In genomic region chr6:166019214-166019613, GRCh38 we compare ENCODE assay signal across 27 cellular contexts.
"Had no signal": no experiment of that assay in that cellular context is flagged by ENCODE, and none has a peak within 500 bp of the region (broad histone marks: within the 10 kb centered on the region; RNA-seq: fewer than 3 reads in every experiment).

No MANE protein-coding gene starts in this region.

- H3K4me3 ChIP-seq: coronary artery, dorsolateral prefrontal cortex, gastroesophageal sphincter had no signal

- H3K27ac ChIP-seq: brain microvascular endothelial cell, coronary artery, dorsolateral prefrontal cortex, gastroesophageal sphincter, WERI-Rb-1 had no signal

- DNase-seq: activated B cell treated with CpG ODN at 0.5 μM for 24 hours; activated CD4-positive, alpha-beta memory T cell treated with anti-CD3 and anti-CD28 coated beads, Interleukin-2, amount 10 ng/mL, durations not matched to agents 7 days and 5 days; activated CD4-positive, alpha-beta T cell treated with anti-CD3 and anti-CD28 coated beads for 48 hours; activated CD4-positive, alpha-beta T cell treated with anti-CD3 and anti-CD28 coated beads, Interleukin-2, amount 50 U/mL, for 4 hours; activated effector memory CD4-positive, alpha-beta T cell treated with Interleukin-2 at 50 U/mL for 16 hours; activated gamma-delta T cell treated with Interleukin-2 at 50 U/mL for 16 hours; activated naive CD4-positive, alpha-beta T cell treated with anti-CD3 and anti-CD28 coated beads, Interleukin-2, amount 50 U/mL, for 16 hours; activated naive CD4-positive, alpha-beta T cell treated with Interleukin-2 at 50 U/mL for 16 hours; activated T-cell treated with anti-CD3 and anti-CD28 coated beads, Interleukin-2, amount 50 U/mL, for 4 hours; amniotic stem cell; anterior cingulate cortex; brain microvascular endothelial cell; dorsolateral prefrontal cortex; effector memory CD4-positive, alpha-beta T cell; endodermal cell; foreskin melanocyte; SW 1271; T-cell; T1000; WERI-Rb-1 had no signal

- H3K36me3 ChIP-seq: brain microvascular endothelial cell, gastroesophageal sphincter, WERI-Rb-1 had no signal

- ATAC-seq: activated CD4-positive, CD25-positive, alpha-beta regulatory T cell treated with anti-CD3 and anti-CD28 coated beads, Interleukin-2, amount 50 U/mL, for 24 hours; activated T-cell treated with anti-CD3 and anti-CD28 coated beads, Interleukin-2, amount 50 U/mL, for 4 hours; activated T-helper 17 cell treated with anti-CD3 and anti-CD28 coated beads, Interleukin-2, amount 50 U/mL, for 72 hours; esophagus mucosa; gastroesophageal sphincter; T-cell had no signal

- H3K4me1 ChIP-seq: gastroesophageal sphincter had no signal

- FAIRE-seq: astrocyte, bronchial epithelial cell had no signal

- H3K27me3 ChIP-seq: brain microvascular endothelial cell, dorsolateral prefrontal cortex, gastroesophageal sphincter had no signal
